17 cellular contexts compared by ENCODE assay signal in the genomic region with DNA sequence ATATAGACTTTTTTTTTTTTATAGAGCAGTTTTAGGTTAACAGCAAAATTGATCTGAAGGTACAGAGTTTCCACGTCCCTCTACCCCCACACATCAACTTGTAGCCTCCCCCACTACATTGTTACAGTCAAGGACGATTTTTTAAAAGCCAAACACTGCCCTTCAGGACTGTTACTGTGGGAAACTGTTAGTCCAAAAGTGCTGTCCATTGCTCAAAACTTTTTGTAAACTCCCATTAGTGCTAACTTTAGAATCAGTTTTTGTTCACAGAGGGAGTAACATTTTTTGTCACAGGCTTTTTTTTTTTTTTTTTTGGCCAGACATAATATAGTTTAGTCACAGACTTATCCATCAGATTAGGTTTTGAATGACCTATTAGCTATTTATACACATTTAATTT.
"Had no signal": no experiment of that assay in that cellular context is flagged by ENCODE, and none has a peak within 500 bp of the region (broad histone marks: within the 10 kb centered on the region; RNA-seq: fewer than 3 reads in every experiment).

No MANE protein-coding gene starts in this region.

- ATAC-seq: effector memory CD8-positive, alpha-beta T cell; gastroesophageal sphincter; left colon; stimulated activated naive B cell treated with anti-CD40 and anti-IgM and Interleukin-4, amounts not matched to agents 10 μg/mL and 1 μg/mL and 100 μg/mL, for 72 hours; T-cell had no signal

- H3K9me3 ChIP-seq: gastroesophageal sphincter, transverse colon had no signal

- H3K27me3 Mint-ChIP-seq: activated CD4-positive, alpha-beta T cell treated with anti-CD3 and anti-CD28 coated beads, Interleukin-2, amount 10 ng/mL, durations not matched to agents 7 days and 5 days; activated naive CD8-positive, alpha-beta T cell treated with anti-CD3 and anti-CD28 coated beads for 36 hours; effector memory CD8-positive, alpha-beta T cell; stimulated activated naive B cell treated with anti-CD40 and anti-IgM and Interleukin-4, amounts not matched to agents 10 μg/mL and 1 μg/mL and 100 μg/mL, for 72 hours; T-cell had no signal

- FAIRE-seq: islet of Langerhans had no signal

- H3K4me3 ChIP-seq: gastroesophageal sphincter, transverse colon had no signal

- H3K4me3 Mint-ChIP-seq: activated CD4-positive, alpha-beta T cell treated with anti-CD3 and anti-CD28 coated beads, Interleukin-2, amount 10 ng/mL, durations not matched to agents 7 days and 5 days; activated naive CD8-positive, alpha-beta T cell treated with anti-CD3 and anti-CD28 coated beads for 36 hours; activated T-helper 1 cell treated with anti-CD3 and anti-CD28 coated beads, Interleukin-12 subunit alpha, Interleukin-12 subunit beta, Interleukin-2, Interleukin-4 antibody, amounts not matched to agents 30 ng/mL and 10 ng/mL and 1 ng/mL, durations not matched to agents 14 hours and 24 hours and 36 hours; effector memory CD8-positive, alpha-beta T cell; nephron progenitor cell; stimulated activated naive B cell treated with anti-CD40 and anti-IgM and Interleukin-4, amounts not matched to agents 10 μg/mL and 1 μg/mL and 100 μg/mL, for 72 hours; T-cell had no signal

- H3K27me3 ChIP-seq: brain microvascular endothelial cell, gastroesophageal sphincter, transverse colon had no signal

- DNase-seq: activated CD4-positive, alpha-beta T cell treated with anti-CD3 and anti-CD28 coated beads, Interleukin-2, amount 10 ng/mL, durations not matched to agents 7 days and 5 days; activated CD8-positive, alpha-beta memory T cell treated with anti-CD3 and anti-CD28 coated beads for 24 hours; activated naive CD8-positive, alpha-beta T cell treated with anti-CD3 and anti-CD28 coated beads for 36 hours; brain microvascular endothelial cell; dermis blood vessel endothelial cell; effector memory CD8-positive, alpha-beta T cell; left colon; mammary epithelial cell; nephron progenitor cell; stimulated activated CD4-positive, alpha-beta T cell treated with anti-CD3 and anti-CD28 coated beads, Interleukin-2, amount 100 ng/mL, for 48 hours; stimulated activated naive B cell treated with anti-CD40 and anti-IgM and Interleukin-4, amounts not matched to agents 10 μg/mL and 1 μg/mL and 100 μg/mL, for 72 hours; T-cell; T-helper 9 cell; transverse colon had no signal

- H3K27ac ChIP-seq: brain microvascular endothelial cell, gastroesophageal sphincter had no signal

- H3K27ac Mint-ChIP-seq: activated CD4-positive, alpha-beta T cell treated with anti-CD3 and anti-CD28 coated beads, Interleukin-2, amount 10 ng/mL, durations not matched to agents 7 days and 5 days; activated naive CD8-positive, alpha-beta T cell treated with anti-CD3 and anti-CD28 coated beads for 36 hours; activated T-helper 1 cell treated with anti-CD3 and anti-CD28 coated beads, Interleukin-12 subunit alpha, Interleukin-12 subunit beta, Interleukin-2, Interleukin-4 antibody, amounts not matched to agents 30 ng/mL and 10 ng/mL and 1 ng/mL, durations not matched to agents 14 hours and 24 hours and 36 hours; stimulated activated naive B cell treated with anti-CD40 and anti-IgM and Interleukin-4, amounts not matched to agents 10 μg/mL and 1 μg/mL and 100 μg/mL, for 72 hours; T-cell had no signal

- H3K4me1 ChIP-seq: transverse colon had no signal

- H3K9me3 Mint-ChIP-seq: activated CD4-positive, alpha-beta T cell treated with anti-CD3 and anti-CD28 coated beads, Interleukin-2, amount 10 ng/mL, durations not matched to agents 7 days and 5 days; activated naive CD8-positive, alpha-beta T cell treated with anti-CD3 and anti-CD28 coated beads for 36 hours; activated T-helper 1 cell treated with anti-CD3 and anti-CD28 coated beads, Interleukin-12 subunit alpha, Interleukin-12 subunit beta, Interleukin-2, Interleukin-4 antibody, amounts not matched to agents 30 ng/mL and 10 ng/mL and 1 ng/mL, durations not matched to agents 14 hours and 24 hours and 36 hours; effector memory CD8-positive, alpha-beta T cell; nephron progenitor cell; stimulated activated naive B cell treated with anti-CD40 and anti-IgM and Interleukin-4, amounts not matched to agents 10 μg/mL and 1 μg/mL and 100 μg/mL, for 72 hours; T-cell had no signal
